ENCODE assay signal across 7 cellular contexts in genomic region chr4:128811571-128812359, GRCh38.
DNase-seq lines count a peak whose midpoint lies in the region; ATAC-seq and TF ChIP-seq lines count a peak whose summit lies in the region.

No MANE protein-coding gene starts in this region.

- ATAC-seq in GM18505 (IDR thresholded peaks at IDR 0.05; ENCODE audit: unreplicated experiment): peak; percentile 49
- ATAC-seq in HG02938 (IDR thresholded peaks at IDR 0.05; ENCODE audit: unreplicated experiment): peak; percentile 45

- DNase-seq in NCI-H1694 (lab: John Stamatoyannopoulos, UW) (peak; percentile 34), T-helper 2 cell (peak; percentile 60 to 95 (median 79)), anterior cingulate cortex (lab: John Stamatoyannopoulos, UW) (peak; percentile 11 to 90 (median 78)), hepatic stellate cell (ENCODE audit: low spot score) (peak; percentile 91), retina (peak; percentile 94)

- TF ChIP-seq POLR2A in GM18505 (IDR thresholded peaks at IDR 0.05; ENCODE audit: borderline replicate concordance, extremely low read depth, insufficient read depth, insufficient read length): peak; percentile 60

Comparison
In these comparisons a context has a peak if more than half of its experiments do, and no peak if none do; other contexts are left out.
1. Peak in every context shown above with its lines: DNase-seq and ATAC-seq.
2. DNase-seq: peak in every context shown above with its lines; median percentile 94 in retina; 91 in hepatic stellate cell; 79 in T-helper 2 cell; 78 in anterior cingulate cortex; 34 in NCI-H1694.